In the genomic region with DNA sequence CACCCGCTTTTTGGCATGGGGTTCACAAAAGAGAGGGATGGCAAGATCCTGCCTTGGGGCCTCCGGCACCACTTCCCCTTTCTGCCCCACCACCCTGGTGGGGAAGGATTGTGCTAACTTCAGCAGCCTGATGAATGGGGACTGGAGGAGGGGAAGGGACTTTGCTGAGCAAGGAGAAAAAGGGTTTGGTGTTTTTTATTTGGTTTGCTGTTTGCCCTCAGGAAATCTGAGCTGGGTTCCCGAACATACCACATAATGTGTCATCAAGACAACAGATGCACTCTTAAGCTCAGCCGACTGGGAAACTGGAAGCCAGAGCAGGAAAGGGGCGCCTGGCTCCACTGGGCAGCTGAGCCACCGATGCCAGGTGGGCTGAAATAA, we compare ENCODE assay signal across 8 cellular contexts. TPM values are rescaled to one million over a fixed set of nuclear protein-coding genes. Genes with fewer than 3 reads are reported as not detected.
DNase-seq lines count a peak whose midpoint lies in the region; ATAC-seq, FAIRE-seq and TF ChIP-seq lines count a peak whose summit lies in the region.

No MANE protein-coding gene starts in this region.

- no peaks in the 10 kb centered on the region for H3K27me3 ChIP-seq in pancreas
- H3K27me3 ChIP-seq in testis = no peaks in the 10 kb centered on the region
- H3K27me3 ChIP-seq in H7 (ENCODE audit: control insufficient read depth, insufficient read depth, low read length) = no peaks in the 10 kb centered on the region; the same call in 1 of the 2 replicates

- peaks cover 10% of the 10 kb centered on the region for H3K4me1 Mint-ChIP-seq in activated T-cell treated with anti-CD3 and anti-CD28 coated beads, Interleukin-2, amount 50 U/mL, for 24 hours (ENCODE audit: low read depth)

- DNase-seq in DMS79 treated with DMSO at 0.1 percent for 48 hours (lab: John Stamatoyannopoulos, UW) (peak; percentile 44), NOMO-1 (lab: John Stamatoyannopoulos, UW; ENCODE audit: unreplicated experiment in 2 of 2) (peak; percentile 79 to 89), epithelial cell of prostate (ENCODE audit: low read depth, low spot score) (peak; percentile 29), pancreas (peak in 1 of 6 donors; percentile 49), testis (no peak), H7 (no peak)
- DNase-seq in activated T-cell treated with anti-CD3 and anti-CD28 coated beads, Interleukin-2, amount 50 U/mL, for 24 hours = no peak

- no peaks in the 10 kb centered on the region for H3K9me3 Mint-ChIP-seq in activated T-cell treated with anti-CD3 and anti-CD28 coated beads, Interleukin-2, amount 50 U/mL, for 24 hours

- H3K36me3 ChIP-seq in pancreas = no peaks in the 10 kb centered on the region
- no peaks in the 10 kb centered on the region for H3K36me3 ChIP-seq in testis (ENCODE audit: low read depth, missing control alignments)
- H3K36me3 ChIP-seq in H7 (replicated peaks; ENCODE audit: control insufficient read depth, insufficient read depth, low read length) = no peaks in the 10 kb centered on the region

- H3K4me3 ChIP-seq in pancreas (no peak overlapping the region), testis (no peak overlapping the region), H7 (ENCODE audit: insufficient read depth, low read depth, low read length) (no peak overlapping the region)

- no peak overlapping the region for H3K4me3 Mint-ChIP-seq in activated T-cell treated with anti-CD3 and anti-CD28 coated beads, Interleukin-2, amount 50 U/mL, for 24 hours

- no peaks in the 10 kb centered on the region for H3K9me3 ChIP-seq in pancreas
- H3K9me3 ChIP-seq in testis = no peaks in the 10 kb centered on the region

- intact Hi-C loops in pancreas (cut with DNase I) (no loop called here), testis (cut with DNase I; ENCODE audit: low total_unique reads) (no loop called here)

- peak in 3 of 4 donors; percentile 22 to 81 (median 72) for ATAC-seq in pancreas
- no peak for ATAC-seq in HG03439 (IDR thresholded peaks at IDR 0.05; ENCODE audit: unreplicated experiment)

- TF ChIP-seq CTCF in pancreas (IDR thresholded peaks at IDR 0.05) = no peak
- TF ChIP-seq CTCF in testis (IDR thresholded peaks at IDR 0.05) = no peak

- WGBS in pancreas, 2 donors = 61 to 71% methylated on average over 6 of the region's 6 CpGs
- whole genome bisulfite sequencing in testis, 2 donors = 79 to 85% methylated on average over 6 of the region's 6 CpGs

- no peak for FAIRE-seq in pancreas (lab: Jason Lieb, UNC)

- TF ChIP-seq POLR2A in testis (IDR thresholded peaks at IDR 0.05) = no peak

- peaks cover 11% of the 10 kb centered on the region for H3K27me3 Mint-ChIP-seq in activated T-cell treated with anti-CD3 and anti-CD28 coated beads, Interleukin-2, amount 50 U/mL, for 24 hours

- H3K27ac Mint-ChIP-seq in activated T-cell treated with anti-CD3 and anti-CD28 coated beads, Interleukin-2, amount 50 U/mL, for 24 hours = no peak overlapping the region

- no peaks in the 10 kb centered on the region for H3K4me1 ChIP-seq in pancreas
- H3K4me1 ChIP-seq in testis = no peaks in the 10 kb centered on the region

- no peaks in the 10 kb centered on the region for H3K36me3 Mint-ChIP-seq in activated T-cell treated with anti-CD3 and anti-CD28 coated beads, Interleukin-2, amount 50 U/mL, for 24 hours (ENCODE audit: low read depth)

- no peak overlapping the region for H3K27ac ChIP-seq in epithelial cell of prostate
- H3K27ac ChIP-seq in pancreas = peak overlapping the region in 2 of 4 donors; percentile 28 to 51
- no peak overlapping the region for H3K27ac ChIP-seq in testis

RNA-seq across cellular contexts. Expression of gene OLFML2B, which starts 19.9 kb away (rescaled TPM):
- total RNA-seq in pancreas (10 to 100 TPM in 1 of 6 donors, 1 to 10 TPM in 2, under 1 TPM in 3; 0.19 to 12.5 (median 1.1) TPM), testis (10 to 100 TPM; 31.3 to 40.4 TPM)
- polyA plus RNA-seq in pancreas (under 1 TPM; 0.33 to 0.34 TPM), testis (ENCODE audit: insufficient read depth, low read depth, low replicate concordance) (57.9 TPM)
- total RNA-seq in H7 (2014; rRNA removed; shearing (Covaris generic)) = 0.45 and 0.92 TPM in 2 replicates

Comparison
In these comparisons a context has a peak if more than half of its experiments do, and no peak if none do; other contexts are left out.
1. DNase-seq: peak in DMS79 treated with DMSO at 0.1 percent for 48 hours (single experiment), NOMO-1 (2 of 2) and epithelial cell of prostate (single experiment); none in testis (single experiment), H7 (single experiment) and activated T-cell treated with anti-CD3 and anti-CD28 coated beads, Interleukin-2, amount 50 U/mL, for 24 hours (single experiment).